In genomic region chr13:26221721-26222522, GRCh38 we compare ENCODE assay signal across 1 cellular context.
TF ChIP-seq lines count a peak whose summit lies in the region.

RNF6 (minus strand) TSS chr13:26222314; CDS start chr13:26219649, 2,665 bp downstream.

TF ChIP-seq in HepG2, 621 proteins besides CTCF, POLR2A, EP300 and RAD21 (continued from another document and continues in another):
- no peak for TF ChIP-seq AHDC1 (CRISPR knock-in tag; IDR thresholded peaks at IDR 0.05; ENCODE audit: borderline replicate concordance)
- peak; percentile 80; the same call in 1 of the 2 replicates for TF ChIP-seq ZNF546 (CRISPR knock-in tag; conservative IDR thresholded peaks at IDR 0.05)
- no peak for TF ChIP-seq GTF3A (CRISPR knock-in tag; conservative IDR thresholded peaks at IDR 0.05)
- TF ChIP-seq ELF1 (CRISPR knock-in tag; IDR thresholded peaks at IDR 0.05) = peak; percentile 85
- TF ChIP-seq JARID2 (CRISPR knock-in tag; IDR thresholded peaks at IDR 0.05; ENCODE audit: insufficient replicate concordance) = peak; percentile 58
- TF ChIP-seq ZNF543 (CRISPR knock-in tag; IDR thresholded peaks at IDR 0.05) = no peak; the same call in none of the 2 replicates
- no peak for TF ChIP-seq ZNF138 (CRISPR knock-in tag; IDR thresholded peaks at IDR 0.05; ENCODE audit: low read depth)
- 0 out of 2 replicates have a peak, but pooled peaks have one; percentile 29 for TF ChIP-seq FOXO1 (CRISPR knock-in tag; IDR thresholded peaks at IDR 0.05)
- TF ChIP-seq ZNF230 (CRISPR knock-in tag; IDR thresholded peaks at IDR 0.05) = peak; percentile 84
- TF ChIP-seq BCLAF1 (IDR thresholded peaks at IDR 0.05) = no peak
- TF ChIP-seq ZSCAN31 (CRISPR knock-in tag; IDR thresholded peaks at IDR 0.05; ENCODE audit: low read depth) = peak; percentile 86; the same call in 1 of the 2 replicates
- 0 out of 2 replicates have a peak, but pooled peaks have one; percentile 36 for TF ChIP-seq ZNF24 (IDR thresholded peaks at IDR 0.05)
- no peak for TF ChIP-seq ZNF251 (CRISPR knock-in tag; IDR thresholded peaks at IDR 0.05)
- TF ChIP-seq ELK4 (CRISPR knock-in tag; IDR thresholded peaks at IDR 0.05; ENCODE audit: borderline replicate concordance) = peak; percentile 81; the same call in 1 of the 2 replicates
- TF ChIP-seq DNMT1 (CRISPR knock-in tag; IDR thresholded peaks at IDR 0.05) = no peak
- TF ChIP-seq ZNF598 (CRISPR knock-in tag; IDR thresholded peaks at IDR 0.05; ENCODE audit: borderline replicate concordance) = no peak
- TF ChIP-seq SPEN (CRISPR knock-in tag; IDR thresholded peaks at IDR 0.05; ENCODE audit: low read depth) = peak; percentile 88
- no peak for TF ChIP-seq ZNF570 (CRISPR knock-in tag; IDR thresholded peaks at IDR 0.05; ENCODE audit: borderline replicate concordance)
- no peak for TF ChIP-seq NFE2L1 (CRISPR knock-in tag; IDR thresholded peaks at IDR 0.05; ENCODE audit: borderline replicate concordance)
- TF ChIP-seq PRDM4 (CRISPR knock-in tag; IDR thresholded peaks at IDR 0.05; ENCODE audit: borderline replicate concordance) = no peak
- TF ChIP-seq ZBTB7A (CRISPR knock-in tag; IDR thresholded peaks at IDR 0.05) = peak; percentile 60
- no peak for TF ChIP-seq CENPBD1 (CRISPR knock-in tag; IDR thresholded peaks at IDR 0.05; ENCODE audit: borderline replicate concordance, low read depth)
- peak; percentile 78; the same call in 1 of the 2 replicates for TF ChIP-seq MTA1 (CRISPR knock-in tag; IDR thresholded peaks at IDR 0.05; ENCODE audit: borderline replicate concordance)
- peak; percentile 92 for TF ChIP-seq ELF4 (CRISPR knock-in tag; IDR thresholded peaks at IDR 0.05; ENCODE audit: borderline replicate concordance)
- peak; percentile 24; the same call in 1 of the 2 replicates for TF ChIP-seq HMG20A (CRISPR knock-in tag; IDR thresholded peaks at IDR 0.05; ENCODE audit: borderline replicate concordance)
- TF ChIP-seq GABPB1 (CRISPR knock-in tag; IDR thresholded peaks at IDR 0.05) = peak; percentile 98
- no peak for TF ChIP-seq ZNF20 (CRISPR knock-in tag; IDR thresholded peaks at IDR 0.05)
- TF ChIP-seq FOXK1 (CRISPR knock-in tag; IDR thresholded peaks at IDR 0.05; ENCODE audit: borderline replicate concordance, low read depth) = 0 out of 2 replicates have a peak, but pooled peaks have one; percentile 42
- TF ChIP-seq ZNF607 (CRISPR knock-in tag; IDR thresholded peaks at IDR 0.05; ENCODE audit: borderline replicate concordance) = peak; percentile 60; the same call in 1 of the 2 replicates
- TF ChIP-seq ZNF362 (CRISPR knock-in tag; IDR thresholded peaks at IDR 0.05; ENCODE audit: borderline replicate concordance) = no peak
- TF ChIP-seq ZNF431 (CRISPR knock-in tag; IDR thresholded peaks at IDR 0.05; ENCODE audit: borderline replicate concordance, low read depth) = 0 out of 2 replicates have a peak, but pooled peaks have one; percentile 23
- TF ChIP-seq KDM5B (CRISPR knock-in tag; IDR thresholded peaks at IDR 0.05; ENCODE audit: borderline replicate concordance) = peak; percentile 97
- TF ChIP-seq ZNF263 (CRISPR knock-in tag; IDR thresholded peaks at IDR 0.05) = 0 out of 2 replicates have a peak, but pooled peaks have one; percentile 47
- peak; percentile 74 for TF ChIP-seq TARDBP (CRISPR knock-in tag; IDR thresholded peaks at IDR 0.05)
- TF ChIP-seq CSRNP1 (CRISPR knock-in tag; IDR thresholded peaks at IDR 0.05) = peak; percentile 40; the same call in 1 of the 2 replicates
- TF ChIP-seq HNRNPH1 (optimal IDR thresholded peaks at IDR 0.05; ENCODE audit: low read depth, low read length) = no peak
- peak; percentile 63 for TF ChIP-seq RXRB (CRISPR knock-in tag; IDR thresholded peaks at IDR 0.05; ENCODE audit: borderline replicate concordance)
- peak; percentile 94; the same call in 1 of the 2 replicates for TF ChIP-seq ZNF468 (CRISPR knock-in tag; IDR thresholded peaks at IDR 0.05)
- peak; percentile 84 for TF ChIP-seq ZMAT3 (CRISPR knock-in tag; conservative IDR thresholded peaks at IDR 0.05)
- TF ChIP-seq HMGA1 (CRISPR knock-in tag; conservative IDR thresholded peaks at IDR 0.05) = no peak
- TF ChIP-seq ZFP91 (CRISPR knock-in tag; IDR thresholded peaks at IDR 0.05; ENCODE audit: borderline replicate concordance) = peak; percentile 76; the same call in 1 of the 2 replicates
- peak; percentile 32; the same call in 1 of the 2 replicates for TF ChIP-seq TFAP4 (IDR thresholded peaks at IDR 0.05; ENCODE audit: borderline replicate concordance, low read depth)
- TF ChIP-seq NKX3-1 (CRISPR knock-in tag; IDR thresholded peaks at IDR 0.05) = 0 out of 2 replicates have a peak, but pooled peaks have one; percentile 50
- TF ChIP-seq ZMYM3 (CRISPR knock-in tag; IDR thresholded peaks at IDR 0.05) = peak; percentile 39; the same call in 1 of the 2 replicates
- peak; percentile 84 for TF ChIP-seq KDM4B (CRISPR knock-in tag; IDR thresholded peaks at IDR 0.05)
- TF ChIP-seq ZMYM2 (CRISPR knock-in tag; IDR thresholded peaks at IDR 0.05) = no peak
- TF ChIP-seq GLI4 (CRISPR knock-in tag; IDR thresholded peaks at IDR 0.05; ENCODE audit: borderline replicate concordance) = peak; percentile 75; the same call in 1 of the 2 replicates
- peak; percentile 76; the same call in 1 of the 2 replicates for TF ChIP-seq ZNF564 (CRISPR knock-in tag; IDR thresholded peaks at IDR 0.05)
